ENCODE assay signal across 1 cellular context in the genomic region with DNA sequence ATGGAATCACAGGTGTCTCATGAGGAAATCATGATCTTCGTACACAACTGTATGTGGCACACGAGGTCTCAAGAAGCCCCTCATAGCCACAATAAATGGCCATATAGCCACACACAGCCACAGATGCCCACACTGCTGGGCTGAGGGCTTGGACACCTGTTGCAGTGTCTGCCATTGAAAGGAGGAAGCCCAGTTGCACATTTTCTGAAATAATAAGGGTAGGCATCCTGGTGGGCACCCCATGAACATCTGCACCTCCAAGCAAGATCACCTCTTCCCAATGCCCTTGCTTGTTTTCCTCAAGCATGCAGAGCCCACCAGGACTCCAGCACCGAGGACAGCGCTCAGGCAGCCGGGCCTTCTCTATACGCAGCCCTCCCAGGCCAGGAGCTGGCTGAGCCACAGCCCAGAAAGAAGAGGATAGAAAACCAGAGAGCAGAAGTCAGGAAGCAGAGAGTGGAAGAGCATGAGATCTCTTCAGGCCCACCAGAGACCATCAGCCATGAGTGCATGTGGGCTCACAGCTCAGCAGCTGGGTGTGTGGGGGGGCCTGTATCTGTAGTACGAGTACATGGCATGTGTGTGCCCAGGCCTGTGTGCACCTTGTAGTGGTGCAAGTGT.
A peak's percentile ranks its signal among the peaks of the same experiment; 100 is the strongest.
TF ChIP-seq lines count a peak whose summit lies in the region.

No MANE protein-coding gene starts in this region.

TF ChIP-seq in HepG2, 621 proteins besides CTCF, POLR2A, EP300 and RAD21 (continued from another document and continues in another):
- TF ChIP-seq, protein P1, sequence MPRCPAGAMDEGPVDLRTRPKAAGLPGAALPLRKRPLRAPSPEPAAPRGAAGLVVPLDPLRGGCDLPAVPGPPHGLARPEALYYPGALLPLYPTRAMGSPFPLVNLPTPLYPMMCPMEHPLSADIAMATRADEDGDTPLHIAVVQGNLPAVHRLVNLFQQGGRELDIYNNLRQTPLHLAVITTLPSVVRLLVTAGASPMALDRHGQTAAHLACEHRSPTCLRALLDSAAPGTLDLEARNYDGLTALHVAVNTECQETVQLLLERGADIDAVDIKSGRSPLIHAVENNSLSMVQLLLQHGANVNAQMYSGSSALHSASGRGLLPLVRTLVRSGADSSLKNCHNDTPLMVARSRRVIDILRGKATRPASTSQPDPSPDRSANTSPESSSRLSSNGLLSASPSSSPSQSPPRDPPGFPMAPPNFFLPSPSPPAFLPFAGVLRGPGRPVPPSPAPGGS (CRISPR knock-in tag; IDR thresholded peaks at IDR 0.05), result no peak
- TF ChIP-seq, protein P2, sequence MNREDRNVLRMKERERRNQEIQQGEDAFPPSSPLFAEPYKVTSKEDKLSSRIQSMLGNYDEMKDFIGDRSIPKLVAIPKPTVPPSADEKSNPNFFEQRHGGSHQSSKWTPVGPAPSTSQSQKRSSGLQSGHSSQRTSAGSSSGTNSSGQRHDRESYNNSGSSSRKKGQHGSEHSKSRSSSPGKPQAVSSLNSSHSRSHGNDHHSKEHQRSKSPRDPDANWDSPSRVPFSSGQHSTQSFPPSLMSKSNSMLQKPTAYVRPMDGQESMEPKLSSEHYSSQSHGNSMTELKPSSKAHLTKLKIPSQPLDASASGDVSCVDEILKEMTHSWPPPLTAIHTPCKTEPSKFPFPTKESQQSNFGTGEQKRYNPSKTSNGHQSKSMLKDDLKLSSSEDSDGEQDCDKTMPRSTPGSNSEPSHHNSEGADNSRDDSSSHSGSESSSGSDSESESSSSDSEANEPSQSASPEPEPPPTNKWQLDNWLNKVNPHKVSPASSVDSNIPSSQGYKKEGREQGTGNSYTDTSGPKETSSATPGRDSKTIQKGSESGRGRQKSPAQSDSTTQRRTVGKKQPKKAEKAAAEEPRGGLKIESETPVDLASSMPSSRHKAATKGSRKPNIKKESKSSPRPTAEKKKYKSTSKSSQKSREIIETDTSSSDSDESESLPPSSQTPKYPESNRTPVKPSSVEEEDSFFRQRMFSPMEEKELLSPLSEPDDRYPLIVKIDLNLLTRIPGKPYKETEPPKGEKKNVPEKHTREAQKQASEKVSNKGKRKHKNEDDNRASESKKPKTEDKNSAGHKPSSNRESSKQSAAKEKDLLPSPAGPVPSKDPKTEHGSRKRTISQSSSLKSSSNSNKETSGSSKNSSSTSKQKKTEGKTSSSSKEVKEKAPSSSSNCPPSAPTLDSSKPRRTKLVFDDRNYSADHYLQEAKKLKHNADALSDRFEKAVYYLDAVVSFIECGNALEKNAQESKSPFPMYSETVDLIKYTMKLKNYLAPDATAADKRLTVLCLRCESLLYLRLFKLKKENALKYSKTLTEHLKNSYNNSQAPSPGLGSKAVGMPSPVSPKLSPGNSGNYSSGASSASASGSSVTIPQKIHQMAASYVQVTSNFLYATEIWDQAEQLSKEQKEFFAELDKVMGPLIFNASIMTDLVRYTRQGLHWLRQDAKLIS (CRISPR knock-in tag; IDR thresholded peaks at IDR 0.05), result no peak
- no peak for TF ChIP-seq NR2F6 (IDR thresholded peaks at IDR 0.05)
- TF ChIP-seq NR2F6 (CRISPR knock-in tag; IDR thresholded peaks at IDR 0.05), result no peak
- TF ChIP-seq MAFF (IDR thresholded peaks at IDR 0.05; ENCODE audit: low read depth, low read length), result no peak
- TF ChIP-seq ZKSCAN1 (IDR thresholded peaks at IDR 0.05; ENCODE audit: low read length), result no peak
- TF ChIP-seq ZNF766 (CRISPR knock-in tag; IDR thresholded peaks at IDR 0.05; ENCODE audit: borderline replicate concordance), result peak; percentile 84; the same call in 1 of the 2 replicates
- no peak for TF ChIP-seq ZNF646 (CRISPR knock-in tag; IDR thresholded peaks at IDR 0.05)
- no peak for TF ChIP-seq ZNF230 (CRISPR knock-in tag; IDR thresholded peaks at IDR 0.05)
- no peak for TF ChIP-seq TBX3 (IDR thresholded peaks at IDR 0.05; ENCODE audit: borderline replicate concordance)
- no peak for TF ChIP-seq FOXA3 (CRISPR knock-in tag; IDR thresholded peaks at IDR 0.05)
- TF ChIP-seq, protein P3, sequence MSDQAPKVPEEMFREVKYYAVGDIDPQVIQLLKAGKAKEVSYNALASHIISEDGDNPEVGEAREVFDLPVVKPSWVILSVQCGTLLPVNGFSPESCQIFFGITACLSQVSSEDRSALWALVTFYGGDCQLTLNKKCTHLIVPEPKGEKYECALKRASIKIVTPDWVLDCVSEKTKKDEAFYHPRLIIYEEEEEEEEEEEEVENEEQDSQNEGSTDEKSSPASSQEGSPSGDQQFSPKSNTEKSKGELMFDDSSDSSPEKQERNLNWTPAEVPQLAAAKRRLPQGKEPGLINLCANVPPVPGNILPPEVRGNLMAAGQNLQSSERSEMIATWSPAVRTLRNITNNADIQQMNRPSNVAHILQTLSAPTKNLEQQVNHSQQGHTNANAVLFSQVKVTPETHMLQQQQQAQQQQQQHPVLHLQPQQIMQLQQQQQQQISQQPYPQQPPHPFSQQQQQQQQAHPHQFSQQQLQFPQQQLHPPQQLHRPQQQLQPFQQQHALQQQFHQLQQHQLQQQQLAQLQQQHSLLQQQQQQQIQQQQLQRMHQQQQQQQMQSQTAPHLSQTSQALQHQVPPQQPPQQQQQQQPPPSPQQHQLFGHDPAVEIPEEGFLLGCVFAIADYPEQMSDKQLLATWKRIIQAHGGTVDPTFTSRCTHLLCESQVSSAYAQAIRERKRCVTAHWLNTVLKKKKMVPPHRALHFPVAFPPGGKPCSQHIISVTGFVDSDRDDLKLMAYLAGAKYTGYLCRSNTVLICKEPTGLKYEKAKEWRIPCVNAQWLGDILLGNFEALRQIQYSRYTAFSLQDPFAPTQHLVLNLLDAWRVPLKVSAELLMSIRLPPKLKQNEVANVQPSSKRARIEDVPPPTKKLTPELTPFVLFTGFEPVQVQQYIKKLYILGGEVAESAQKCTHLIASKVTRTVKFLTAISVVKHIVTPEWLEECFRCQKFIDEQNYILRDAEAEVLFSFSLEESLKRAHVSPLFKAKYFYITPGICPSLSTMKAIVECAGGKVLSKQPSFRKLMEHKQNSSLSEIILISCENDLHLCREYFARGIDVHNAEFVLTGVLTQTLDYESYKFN (CRISPR knock-in tag; conservative IDR thresholded peaks at IDR 0.05), result no peak
- peak; percentile 77; the same call in 1 of the 2 replicates for TF ChIP-seq ZNF790 (CRISPR knock-in tag; IDR thresholded peaks at IDR 0.05; ENCODE audit: borderline replicate concordance)
- TF ChIP-seq TOE1 (CRISPR knock-in tag; IDR thresholded peaks at IDR 0.05), result peak; percentile 60; the same call in 1 of the 2 replicates
- 0 out of 2 replicates have a peak, but pooled peaks have one; percentile 91 for TF ChIP-seq STAT5B (CRISPR knock-in tag; IDR thresholded peaks at IDR 0.05)
- TF ChIP-seq BRCA1 (CRISPR knock-in tag; IDR thresholded peaks at IDR 0.05), result peak; percentile 79; the same call in 1 of the 2 replicates
- TF ChIP-seq KLF11 (CRISPR knock-in tag; IDR thresholded peaks at IDR 0.05), result peak; percentile 98
- TF ChIP-seq, protein P4, sequence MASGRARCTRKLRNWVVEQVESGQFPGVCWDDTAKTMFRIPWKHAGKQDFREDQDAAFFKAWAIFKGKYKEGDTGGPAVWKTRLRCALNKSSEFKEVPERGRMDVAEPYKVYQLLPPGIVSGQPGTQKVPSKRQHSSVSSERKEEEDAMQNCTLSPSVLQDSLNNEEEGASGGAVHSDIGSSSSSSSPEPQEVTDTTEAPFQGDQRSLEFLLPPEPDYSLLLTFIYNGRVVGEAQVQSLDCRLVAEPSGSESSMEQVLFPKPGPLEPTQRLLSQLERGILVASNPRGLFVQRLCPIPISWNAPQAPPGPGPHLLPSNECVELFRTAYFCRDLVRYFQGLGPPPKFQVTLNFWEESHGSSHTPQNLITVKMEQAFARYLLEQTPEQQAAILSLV (CRISPR knock-in tag; IDR thresholded peaks at IDR 0.05; ENCODE audit: borderline replicate concordance), result no peak
- no peak for TF ChIP-seq ZNF24 (IDR thresholded peaks at IDR 0.05)
- no peak for TF ChIP-seq MED8 (CRISPR knock-in tag; IDR thresholded peaks at IDR 0.05; ENCODE audit: insufficient replicate concordance)
- TF ChIP-seq ZBTB38 (CRISPR knock-in tag; IDR thresholded peaks at IDR 0.05), result no peak
- TF ChIP-seq, protein P5, sequence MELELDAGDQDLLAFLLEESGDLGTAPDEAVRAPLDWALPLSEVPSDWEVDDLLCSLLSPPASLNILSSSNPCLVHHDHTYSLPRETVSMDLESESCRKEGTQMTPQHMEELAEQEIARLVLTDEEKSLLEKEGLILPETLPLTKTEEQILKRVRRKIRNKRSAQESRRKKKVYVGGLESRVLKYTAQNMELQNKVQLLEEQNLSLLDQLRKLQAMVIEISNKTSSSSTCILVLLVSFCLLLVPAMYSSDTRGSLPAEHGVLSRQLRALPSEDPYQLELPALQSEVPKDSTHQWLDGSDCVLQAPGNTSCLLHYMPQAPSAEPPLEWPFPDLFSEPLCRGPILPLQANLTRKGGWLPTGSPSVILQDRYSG (CRISPR knock-in tag; IDR thresholded peaks at IDR 0.05), result 0 out of 2 replicates have a peak, but pooled peaks have one; percentile 67
- no peak for TF ChIP-seq ZBTB39 (CRISPR knock-in tag; IDR thresholded peaks at IDR 0.05)
- TF ChIP-seq, protein P6, sequence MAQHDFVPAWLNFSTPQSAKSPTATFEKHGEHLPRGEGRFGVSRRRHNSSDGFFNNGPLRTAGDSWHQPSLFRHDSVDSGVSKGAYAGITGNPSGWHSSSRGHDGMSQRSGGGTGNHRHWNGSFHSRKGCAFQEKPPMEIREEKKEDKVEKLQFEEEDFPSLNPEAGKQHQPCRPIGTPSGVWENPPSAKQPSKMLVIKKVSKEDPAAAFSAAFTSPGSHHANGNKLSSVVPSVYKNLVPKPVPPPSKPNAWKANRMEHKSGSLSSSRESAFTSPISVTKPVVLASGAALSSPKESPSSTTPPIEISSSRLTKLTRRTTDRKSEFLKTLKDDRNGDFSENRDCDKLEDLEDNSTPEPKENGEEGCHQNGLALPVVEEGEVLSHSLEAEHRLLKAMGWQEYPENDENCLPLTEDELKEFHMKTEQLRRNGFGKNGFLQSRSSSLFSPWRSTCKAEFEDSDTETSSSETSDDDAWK (CRISPR knock-in tag; IDR thresholded peaks at IDR 0.05), result no peak
- TF ChIP-seq DPF2 (CRISPR knock-in tag; IDR thresholded peaks at IDR 0.05; ENCODE audit: borderline replicate concordance, low read depth), result no peak
- TF ChIP-seq ZNF572 (CRISPR knock-in tag; IDR thresholded peaks at IDR 0.05), result no peak
- no peak for TF ChIP-seq FLYWCH1 (CRISPR knock-in tag; IDR thresholded peaks at IDR 0.05)
- peak; percentile 87; the same call in 1 of the 2 replicates for TF ChIP-seq IRX3 (CRISPR knock-in tag; IDR thresholded peaks at IDR 0.05; ENCODE audit: borderline replicate concordance, low read depth)
- TF ChIP-seq SIN3B (IDR thresholded peaks at IDR 0.05; ENCODE audit: low read length), result no peak
- TF ChIP-seq MBD4 (IDR thresholded peaks at IDR 0.05; ENCODE audit: borderline replicate concordance, low read length), result no peak
- no peak for TF ChIP-seq SOX6 (IDR thresholded peaks at IDR 0.05)
- TF ChIP-seq SOX6 (CRISPR knock-in tag; IDR thresholded peaks at IDR 0.05), result no peak
- no peak for TF ChIP-seq ZNF263 (CRISPR knock-in tag; IDR thresholded peaks at IDR 0.05)
- no peak for TF ChIP-seq TP53 (CRISPR knock-in tag; conservative IDR thresholded peaks at IDR 0.05)
- TF ChIP-seq HOXA5 (CRISPR knock-in tag; IDR thresholded peaks at IDR 0.05), result peak; percentile 81
- TF ChIP-seq AKAP8 (CRISPR knock-in tag; IDR thresholded peaks at IDR 0.05), result no peak
- TF ChIP-seq ZNF891 (CRISPR knock-in tag; IDR thresholded peaks at IDR 0.05), result peak; percentile 54; the same call in 1 of the 2 replicates
- peak; percentile 96 for TF ChIP-seq RBAK (CRISPR knock-in tag; IDR thresholded peaks at IDR 0.05)
- TF ChIP-seq ZNF274 (CRISPR knock-in tag; IDR thresholded peaks at IDR 0.05), result no peak
- peak; percentile 95 for TF ChIP-seq ZNF83 (CRISPR knock-in tag; IDR thresholded peaks at IDR 0.05; ENCODE audit: borderline replicate concordance)
